In genomic region chr9:117355542-117355941, GRCh38 we compare ENCODE assay signal across 16 cellular contexts.
"Had no signal": no experiment of that assay in that cellular context is flagged by ENCODE, and none has a peak within 500 bp of the region (broad histone marks: within the 10 kb centered on the region; RNA-seq: fewer than 3 reads in every experiment).

No MANE protein-coding gene starts in this region.

- H2AFZ ChIP-seq: hepatocyte had no signal

- H3K27me3 Mint-ChIP-seq: naive thymus-derived CD4-positive, alpha-beta T cell; stimulated activated naive B cell treated with anti-CD40 and anti-IgM and Interleukin-4, amounts not matched to agents 10 μg/mL and 1 μg/mL and 100 μg/mL, for 72 hours; stimulated activated naive CD8-positive, alpha-beta T cell treated with anti-CD3 and anti-CD28 coated beads, Interleukin-15, amount 100 ng/mL, for 72 hours had no signal

- ATAC-seq: foreskin keratinocyte; left colon; naive thymus-derived CD4-positive, alpha-beta T cell; right cardiac atrium; stimulated activated naive B cell treated with anti-CD40 and anti-IgM and Interleukin-4, amounts not matched to agents 10 μg/mL and 1 μg/mL and 100 μg/mL, for 72 hours; stimulated activated naive CD8-positive, alpha-beta T cell treated with anti-CD3 and anti-CD28 coated beads, Interleukin-15, amount 100 ng/mL, for 72 hours; upper lobe of right lung had no signal

- H3K36me3 ChIP-seq: colonic mucosa, tibial nerve, upper lobe of right lung, vagina had no signal

- H3K27me3 ChIP-seq: colonic mucosa, foreskin keratinocyte, testis, tibial nerve, upper lobe of right lung, vagina had no signal

- H3K4me3 Mint-ChIP-seq: naive thymus-derived CD4-positive, alpha-beta T cell; stimulated activated naive B cell treated with anti-CD40 and anti-IgM and Interleukin-4, amounts not matched to agents 10 μg/mL and 1 μg/mL and 100 μg/mL, for 72 hours; stimulated activated naive CD8-positive, alpha-beta T cell treated with anti-CD3 and anti-CD28 coated beads, Interleukin-15, amount 100 ng/mL, for 72 hours had no signal

- H3K4me3 ChIP-seq: colonic mucosa, hepatocyte, testis, tibial nerve, upper lobe of right lung, vagina had no signal

- H3K79me2 ChIP-seq: hepatocyte had no signal

- H3K36me3 Mint-ChIP-seq: naive thymus-derived CD4-positive, alpha-beta T cell; stimulated activated naive B cell treated with anti-CD40 and anti-IgM and Interleukin-4, amounts not matched to agents 10 μg/mL and 1 μg/mL and 100 μg/mL, for 72 hours had no signal

- H3K27ac Mint-ChIP-seq: naive thymus-derived CD4-positive, alpha-beta T cell; stimulated activated naive B cell treated with anti-CD40 and anti-IgM and Interleukin-4, amounts not matched to agents 10 μg/mL and 1 μg/mL and 100 μg/mL, for 72 hours; stimulated activated naive CD8-positive, alpha-beta T cell treated with anti-CD3 and anti-CD28 coated beads, Interleukin-15, amount 100 ng/mL, for 72 hours had no signal

- H3K4me1 ChIP-seq: colonic mucosa, foreskin keratinocyte, testis, tibial nerve, upper lobe of right lung, vagina had no signal

- DNase-seq: colonic mucosa; dermis blood vessel endothelial cell; foreskin keratinocyte; kidney; left colon; naive thymus-derived CD4-positive, alpha-beta T cell; right cardiac atrium; stimulated activated CD4-positive, alpha-beta T cell treated with anti-CD3 and anti-CD28 coated beads, Interleukin-2, amount 100 ng/mL, for 24 hours; stimulated activated CD4-positive, alpha-beta T cell treated with anti-CD3 and anti-CD28 coated beads, Interleukin-4, amount 100 ng/mL, for 4 hours; stimulated activated naive B cell treated with anti-CD40 and anti-IgM and Interleukin-4, amounts not matched to agents 10 μg/mL and 1 μg/mL and 100 μg/mL, for 72 hours; stimulated activated naive CD8-positive, alpha-beta T cell treated with anti-CD3 and anti-CD28 coated beads, Interleukin-15, amount 100 ng/mL, for 72 hours; testis; upper lobe of right lung had no signal

- H3K4me2 ChIP-seq: hepatocyte had no signal

- H3K9me3 ChIP-seq: colonic mucosa, testis, tibial nerve, upper lobe of right lung, vagina had no signal

- H3K4me1 Mint-ChIP-seq: naive thymus-derived CD4-positive, alpha-beta T cell; stimulated activated naive B cell treated with anti-CD40 and anti-IgM and Interleukin-4, amounts not matched to agents 10 μg/mL and 1 μg/mL and 100 μg/mL, for 72 hours; stimulated activated naive CD8-positive, alpha-beta T cell treated with anti-CD3 and anti-CD28 coated beads, Interleukin-15, amount 100 ng/mL, for 72 hours had no signal

- H3K27ac ChIP-seq: colonic mucosa, foreskin keratinocyte, hepatocyte, testis, tibial nerve, upper lobe of right lung, vagina had no signal
